In genomic region chr12:101145820-101146431, GRCh38 we compare ENCODE assay signal across 7 cellular contexts.
A peak's percentile ranks its signal among the peaks of the same experiment; 100 is the strongest.
DNase-seq lines count a peak whose midpoint lies in the region; ATAC-seq and TF ChIP-seq lines count a peak whose summit lies in the region.
"Not testable (repeated sequence)": the region's sequence is repeated elsewhere in the genome, so short reads cannot be mapped to it uniquely, and the experiment has no call there.

No MANE protein-coding gene starts in this region.

- peak overlapping the region; percentile 63 for H3K4me3 ChIP-seq in GM23338
- peak overlapping the region; percentile 67 for H3K4me3 ChIP-seq in iPS-18a (ENCODE audit: low read length)
- H3K4me3 ChIP-seq in smooth muscle cell = peak overlapping the region; percentile 50

- not testable (repeated sequence) for H3K9me3 ChIP-seq in iPS-18a (ENCODE audit: control insufficient read depth, low read depth, low read length); smooth muscle cell (replicated peaks; ENCODE audit: low read depth)

- H3K27ac Mint-ChIP-seq in GM23338 = peak overlapping the region; percentile 86
- H3K27ac Mint-ChIP-seq in WTC11 = peak overlapping the region; percentile 88
- not testable (repeated sequence) for H3K27ac Mint-ChIP-seq in glutamatergic neuron (ENCODE audit: unreplicated experiment); nephron progenitor cell

- H3K27me3 ChIP-seq in GM23338 (ENCODE audit: insufficient read depth); iPS-18a (ENCODE audit: control insufficient read depth, insufficient read depth, low read length); smooth muscle cell (ENCODE audit: low read depth): not testable (repeated sequence)

- TF ChIP-seq CTCF in GM23338 (conservative IDR thresholded peaks at IDR 0.05; ENCODE audit: low read depth in 2 of 2); WTC11 (IDR thresholded peaks at IDR 0.05); glutamatergic neuron (IDR thresholded peaks at IDR 0.05; ENCODE audit: partially characterized antibody, unreplicated experiment); nephron progenitor cell (IDR thresholded peaks at IDR 0.05); smooth muscle cell (IDR thresholded peaks at IDR 0.05; ENCODE audit: borderline replicate concordance, insufficient read depth, poor library complexity, severe bottlenecking): not testable (repeated sequence)

- not testable (repeated sequence) for H3K27me3 Mint-ChIP-seq in GM23338 (ENCODE audit: insufficient read depth, low read depth, poor library complexity); WTC11 (ENCODE audit: low read depth); glutamatergic neuron (ENCODE audit: unreplicated experiment); nephron progenitor cell (ENCODE audit: low read depth, poor library complexity)

- WGBS in smooth muscle cell (ENCODE audit: low lambda C conversion rate) = 26% methylated on average over 34 of the region's 35 CpGs

- not testable (repeated sequence) for H3K27ac ChIP-seq in GM23338 (ENCODE audit: low read depth); iPS-18a (ENCODE audit: low read length); smooth muscle cell (ENCODE audit: low read depth)

- H3K9me2 ChIP-seq in GM23338 (ENCODE audit: insufficient read depth) = not testable (repeated sequence)

- ATAC-seq in GM23338 = peak; percentile 80
- ATAC-seq in WTC11 = peak; percentile 95

- H3K4me1 Mint-ChIP-seq in GM23338 (peaks cover 11% of the 10 kb centered on the region), WTC11 (peaks cover 15% of the 10 kb centered on the region)
- not testable (repeated sequence) for H3K4me1 Mint-ChIP-seq in glutamatergic neuron (ENCODE audit: low read depth, unreplicated experiment); nephron progenitor cell

- not testable (repeated sequence) for H3K79me2 ChIP-seq in GM23338 (replicated peaks; ENCODE audit: insufficient read depth); smooth muscle cell (ENCODE audit: low read depth)

- POLR2A ChIA-PET in WTC11 (lab: Charles Lee) = not testable (repeated sequence)

- H3K9me3 Mint-ChIP-seq in GM23338; WTC11; glutamatergic neuron (ENCODE audit: unreplicated experiment); nephron progenitor cell: not testable (repeated sequence)

- DNase-seq in GM23338 (ENCODE audit: low spot score) (peak; percentile 62), NCI-H146 (lab: John Stamatoyannopoulos, UW) (peak; percentile 28), WTC11 (ENCODE audit: low spot score) (peak; percentile 17)
- DNase-seq in glutamatergic neuron; nephron progenitor cell; smooth muscle cell (lab: John Stamatoyannopoulos, UW; ENCODE audit: unreplicated experiment): not testable (repeated sequence)

- peak overlapping the region; percentile 74 for H3K4me3 Mint-ChIP-seq in GM23338
- peak overlapping the region; percentile 83 for H3K4me3 Mint-ChIP-seq in WTC11
- H3K4me3 Mint-ChIP-seq in glutamatergic neuron (ENCODE audit: unreplicated experiment) = peak overlapping the region; percentile 81
- peak overlapping the region; percentile 84 for H3K4me3 Mint-ChIP-seq in nephron progenitor cell

- not testable (repeated sequence) for H4K20me1 ChIP-seq in GM23338 (replicated peaks; ENCODE audit: insufficient read depth); smooth muscle cell (ENCODE audit: low read depth)

- not testable (repeated sequence) for H3K36me3 Mint-ChIP-seq in GM23338 (ENCODE audit: low read depth); WTC11; glutamatergic neuron (ENCODE audit: unreplicated experiment); nephron progenitor cell (ENCODE audit: low read depth)

- not testable (repeated sequence) for H3F3A ChIP-seq in GM23338 (replicated peaks; ENCODE audit: low read depth); smooth muscle cell (ENCODE audit: low read depth)

- H3K9ac ChIP-seq in iPS-18a (ENCODE audit: low read length) = peak overlapping the region; percentile 48
- H3K9ac ChIP-seq in smooth muscle cell (ENCODE audit: low read depth) = not testable (repeated sequence)

- H3K4me1 ChIP-seq in GM23338 (ENCODE audit: insufficient read depth); iPS-18a (ENCODE audit: control insufficient read depth, low read depth, low read length); smooth muscle cell (ENCODE audit: low read depth): not testable (repeated sequence)

- not testable (repeated sequence) for H3K36me3 ChIP-seq in GM23338 (ENCODE audit: insufficient read depth); iPS-18a (ENCODE audit: control insufficient read depth, low read depth, low read length); smooth muscle cell (ENCODE audit: low read depth)

- H2AFZ ChIP-seq in GM23338 (peak overlapping the region; percentile 83; the same call in 1 of the 2 replicates), smooth muscle cell (ENCODE audit: low read depth) (peak overlapping the region; percentile 72)

- H3K4me2 ChIP-seq in GM23338 (peak overlapping the region; percentile 35), smooth muscle cell (peak overlapping the region; percentile 85)

- CTCF ChIA-PET in WTC11 (lab: Charles Lee) = not testable (repeated sequence)
